ENCODE assay signal across 8 cellular contexts in the genomic region with DNA sequence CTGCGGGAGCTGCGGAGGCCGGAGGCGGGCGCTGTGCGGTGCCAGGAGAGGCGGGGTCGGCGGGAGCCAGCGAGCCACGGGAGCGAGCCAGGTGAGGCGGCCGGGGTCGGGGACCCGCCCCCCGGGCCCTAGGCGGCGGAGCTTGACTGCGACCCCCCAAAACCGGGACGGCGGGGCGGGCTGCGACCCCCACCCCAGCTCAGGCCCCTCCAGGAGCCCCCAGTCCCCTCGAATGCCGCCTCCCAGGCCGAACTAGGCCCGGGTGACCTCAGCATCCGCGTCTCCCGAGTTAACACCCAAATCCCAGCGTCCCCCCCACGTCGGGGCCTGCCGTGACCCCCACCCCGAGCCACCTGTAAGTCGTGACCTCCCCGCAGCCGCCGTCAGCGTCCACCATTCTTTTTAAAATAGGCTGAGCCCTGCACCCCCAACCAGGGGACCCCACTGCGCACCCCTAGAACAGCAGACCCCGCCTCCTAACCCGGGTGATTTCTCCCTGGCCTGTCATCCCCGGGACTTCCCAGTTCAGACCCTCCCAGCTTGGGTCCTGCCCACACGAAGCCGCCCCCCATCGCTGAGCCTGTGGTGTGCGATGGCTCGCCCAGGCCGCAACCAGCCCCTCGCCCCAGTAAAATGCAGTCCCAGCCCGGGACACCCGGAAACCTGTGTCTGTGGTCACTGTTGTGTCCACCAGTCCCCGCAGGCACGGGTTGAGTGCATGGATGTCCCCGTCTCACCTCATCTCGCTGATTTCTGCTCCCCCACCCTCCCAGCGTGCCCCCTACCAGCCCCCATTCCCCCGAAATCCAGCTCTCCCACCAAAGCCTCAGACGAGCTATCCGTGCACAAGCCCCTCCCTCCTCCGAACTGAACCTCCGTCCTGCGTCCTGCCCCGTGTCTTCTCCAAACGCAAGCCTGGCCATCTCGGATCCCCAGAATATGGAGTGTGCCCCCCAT. TPM values are rescaled to one million over a fixed set of nuclear protein-coding genes. Genes with fewer than 3 reads are reported as not detected.
A peak's percentile ranks its signal among the peaks of the same experiment; 100 is the strongest.
DNase-seq lines count a peak whose midpoint lies in the region; ATAC-seq, FAIRE-seq and TF ChIP-seq lines count a peak whose summit lies in the region.

No MANE protein-coding gene starts in this region.

- FAIRE-seq in keratinocyte (lab: Jason Lieb, UNC) = no peak

- no peak for TF ChIP-seq CTCF in OCI-LY7 (conservative IDR thresholded peaks at IDR 0.05; ENCODE audit: low read length)
- no peak for TF ChIP-seq CTCF in body of pancreas (IDR thresholded peaks at IDR 0.05)
- TF ChIP-seq CTCF in keratinocyte (optimal IDR thresholded peaks at IDR 0.05 in 1 of 3, IDR thresholded peaks at IDR 0.05 in 1 of 3, conservative IDR thresholded peaks at IDR 0.05 in 1 of 3; ENCODE audit: extremely low read depth in 1 of 3, insufficient read depth in 2 of 3, low read length in 3 of 3) = no peak

- H4K20me1 ChIP-seq in OCI-LY7 (ENCODE audit: insufficient read depth, low read length) = 0 out of 2 replicates have a peak, but pooled peaks cover 3% of the 10 kb centered on the region
- H4K20me1 ChIP-seq in keratinocyte (ENCODE audit: control insufficient read depth, extremely low read depth, insufficient read depth, low read length) = peaks cover 11% of the 10 kb centered on the region

- BruUV-seq in OCI-LY7 (replicated peaks; lab: Mats Ljungman, UMichigan) = no TSS peak

- dilution Hi-C loops in keratinocyte (cut with MboI; ENCODE audit: extremely low pct_ligation_motif_present, low sequenced_read_pairs) = no loop called here

- H2AFZ ChIP-seq in OCI-LY7 (ENCODE audit: low read length) = peak overlapping the region; percentile 69
- peak overlapping the region; percentile 4 for H2AFZ ChIP-seq in keratinocyte (ENCODE audit: control insufficient read depth, low read length)

- intact Hi-C loops in OCI-LY7 (cut with micrococcal nuclease; ENCODE audit: unreplicated experiment) = loop anchor here (5.0 kb wide), 1 partner anchor 66 kb away; a partner anchor contains a TSS
- intact Hi-C loops in body of pancreas (cut with DNase I) = no loop called here

- DNase-seq in CD1c-positive myeloid dendritic cell (ENCODE audit: extremely low spot score) = peak; percentile 24
- DNase-seq in OCI-LY7 (ENCODE audit: low spot score) = peak; percentile 26
- peak; percentile 25 to 55 (median 38) for DNase-seq in body of pancreas
- no peak for DNase-seq in keratinocyte (ENCODE audit: low read depth, low spot score)
- DNase-seq in stimulated activated CD4-positive, alpha-beta T cell treated with anti-CD3 and anti-CD28 coated beads, Interleukin-2, amount 100 ng/mL, for 24 hours = peak; percentile 33 to 40
- no peak for DNase-seq in NCI-H128 (lab: John Stamatoyannopoulos, UW; ENCODE audit: unreplicated experiment)
- no peak for DNase-seq in H4 (ENCODE audit: low spot score)

- H3K4me1 ChIP-seq in OCI-LY7 (ENCODE audit: insufficient read depth, low read length, poor library complexity, severe bottlenecking) (peaks cover 22% of the 10 kb centered on the region), body of pancreas (peaks cover 23% of the 10 kb centered on the region), keratinocyte (ENCODE audit: control insufficient read depth, extremely low read depth, insufficient read depth, low read length) (peaks cover 25% of the 10 kb centered on the region)

- peak overlapping the region; percentile 71 for H3K27ac ChIP-seq in OCI-LY7 (ENCODE audit: low read depth, low read length, poor library complexity, severe bottlenecking)
- peak overlapping the region; percentile 48 to 91 (median 86) for H3K27ac ChIP-seq in body of pancreas
- H3K27ac ChIP-seq in keratinocyte (ENCODE audit: control insufficient read depth, insufficient read depth, low read length) = peak overlapping the region; percentile 97

- no peaks in the 10 kb centered on the region for H3K27me3 ChIP-seq in body of pancreas
- H3K27me3 ChIP-seq in keratinocyte (ENCODE audit: control insufficient read depth, extremely low read depth, insufficient read depth, low read length) = no peaks in the 10 kb centered on the region

- H3K4me2 ChIP-seq in OCI-LY7 (ENCODE audit: low read length) (peak overlapping the region; percentile 85), keratinocyte (ENCODE audit: control insufficient read depth, extremely low read depth, insufficient read depth, low read depth, low read length) (peak overlapping the region; percentile 94)

- H3K4me3 ChIP-seq in OCI-LY7 (ENCODE audit: low read depth, low read length, poor library complexity, severe bottlenecking) = peak overlapping the region; percentile 100
- peak overlapping the region; percentile 57 to 81 for H3K4me3 ChIP-seq in body of pancreas
- peak overlapping the region; percentile 80 to 87 (median 82) for H3K4me3 ChIP-seq in keratinocyte (ENCODE audit: control insufficient read depth in 2 of 3, extremely low read depth in 1 of 3, insufficient read depth in 2 of 3, low read depth in 1 of 3, low read length in 3 of 3)

- CTCF ChIA-PET in OCI-LY7 (lab: Charles Lee; ENCODE audit: unreplicated experiment) = no interaction called here

- WGBS in body of pancreas, 2 donors = 0% methylated on average over 33 to 69 of the region's 69 CpGs

- H3K36me3 ChIP-seq in OCI-LY7 (ENCODE audit: insufficient read depth, low read length) = peaks cover 30% of the 10 kb centered on the region; the same call in 1 of the 2 replicates
- H3K36me3 ChIP-seq in body of pancreas (replicated peaks in 1 of 2; ENCODE audit: insufficient read depth in 1 of 2, low read depth in 2 of 2) = no peaks in the 10 kb centered on the region
- peaks cover 10 to 14% of the 10 kb centered on the region in 2 experiments for H3K36me3 ChIP-seq in keratinocyte (ENCODE audit: control insufficient read depth in 2 of 2, extremely low read depth in 1 of 2, insufficient read depth in 2 of 2, low read length in 2 of 2)

- H3K79me2 ChIP-seq in OCI-LY7 (ENCODE audit: insufficient read depth, low read depth, low read length) (peaks cover 31% of the 10 kb centered on the region), keratinocyte (ENCODE audit: control insufficient read depth, insufficient read depth, low read length) (peaks cover 51% of the 10 kb centered on the region)

- H3K9me3 ChIP-seq in OCI-LY7 (ENCODE audit: low read length) (no peaks in the 10 kb centered on the region), body of pancreas (no peaks in the 10 kb centered on the region), keratinocyte (ENCODE audit: control insufficient read depth, low read depth, low read length) (no peaks in the 10 kb centered on the region)

- H3K9me2 ChIP-seq in OCI-LY7 (ENCODE audit: insufficient read depth, low read length) = no peaks in the 10 kb centered on the region

- no peak for TF ChIP-seq POLR2A in body of pancreas (IDR thresholded peaks at IDR 0.05)

- POLR2A ChIA-PET in OCI-LY7 (lab: Charles Lee) = interaction anchor here (0.7 kb wide), 1 partner anchor 191 kb away, joined by 3 read pairs; no protein-coding TSS in a partner anchor

- H3K9ac ChIP-seq in keratinocyte (ENCODE audit: control insufficient read depth, extremely low read depth, insufficient read depth, low read length) = peak overlapping the region; percentile 91

- peak; percentile 7 for ATAC-seq in GM21515 (IDR thresholded peaks at IDR 0.05; ENCODE audit: unreplicated experiment)
- peak; percentile 1 for ATAC-seq in body of pancreas

- peaks cover 6% of the 10 kb centered on the region for H3K9me1 ChIP-seq in keratinocyte (ENCODE audit: control insufficient read depth, extremely low read depth, insufficient read depth, low read length)

RNA-seq across cellular contexts. Expression of a gene that starts 0.6 kb away (rescaled TPM):
- 39.8 and 61.2 TPM in 2 replicates for total RNA-seq in OCI-LY7 (2014; rRNA removed; shearing (Covaris generic))
- total RNA-seq in OCI-LY7 (2022) (65.3 and 67.9 TPM in 2 replicates), body of pancreas (10 to 100 TPM; 16.6 to 20.1 TPM)
- 23.3 to 28.1 TPM (median 26.3 TPM) in 3 replicates for polyA plus RNA-seq in keratinocyte
- 24.9 TPM for polyA plus RNA-seq in keratinocyte (2011; ENCODE audit: low read depth)
- 12.2 and 22.5 TPM in 2 replicates for polyA plus RNA-seq in keratinocyte (2011; cell fraction: cytosol; rRNA removed)
- 39.2 and 53.9 TPM in 2 replicates for polyA plus RNA-seq in keratinocyte (2011; cell fraction: nucleus; rRNA removed)
- polyA plus RNA-seq in keratinocyte (2012; ENCODE audit: low replicate concordance) = 30.7 and 36.9 TPM in 2 replicates
- polyA minus RNA-seq in keratinocyte = 21.9 to 83.9 TPM (median 27.4 TPM) in 3 replicates
- polyA minus RNA-seq in keratinocyte (2011; cell fraction: cytosol; rRNA and poly(A)+ RNA removed) = 39.9 TPM
- 32.5 and 42.2 TPM in 2 replicates for polyA minus RNA-seq in keratinocyte (2011; cell fraction: nucleus; rRNA and poly(A)+ RNA removed)
- total RNA-seq in H4 (2014; rRNA removed; shearing (Covaris generic)) = 20.0 and 24.3 TPM in 2 replicates

RNA-seq across cellular contexts. Expression of a gene that starts 6.2 kb away (rescaled TPM):
- 12.3 and 13.1 TPM in 2 replicates for total RNA-seq in OCI-LY7 (2014; rRNA removed; shearing (Covaris generic))
- total RNA-seq in OCI-LY7 (2022) (9.8 and 11.3 TPM in 2 replicates), body of pancreas (10 to 100 TPM in 1 of 2 donors, 1 to 10 TPM in 1; 9.3 to 17.5 TPM)
- 4.2 to 7.4 TPM (median 6.2 TPM) in 3 replicates for polyA plus RNA-seq in keratinocyte
- 1.4 TPM for polyA plus RNA-seq in keratinocyte (2011; ENCODE audit: low read depth)
- 1.7 and 8.2 TPM in 2 replicates for polyA plus RNA-seq in keratinocyte (2011; cell fraction: cytosol; rRNA removed)
- polyA plus RNA-seq in keratinocyte (2011; cell fraction: nucleus; rRNA removed) = 4.3 and 6.4 TPM in 2 replicates
- 4.5 and 16.2 TPM in 2 replicates for polyA plus RNA-seq in keratinocyte (2012; ENCODE audit: low replicate concordance)
- 1.5 to 2.6 TPM (median 1.6 TPM) in 3 replicates for polyA minus RNA-seq in keratinocyte
- 17.6 TPM for polyA minus RNA-seq in keratinocyte (2011; cell fraction: cytosol; rRNA and poly(A)+ RNA removed)
- 4.6 and 6.3 TPM in 2 replicates for polyA minus RNA-seq in keratinocyte (2011; cell fraction: nucleus; rRNA and poly(A)+ RNA removed)
- total RNA-seq in H4 (2014; rRNA removed; shearing (Covaris generic)) = 6.9 and 11.0 TPM in 2 replicates

RNA-seq across cellular contexts. Expression of a gene that starts 23.4 kb away (rescaled TPM):
- not detected in 2 replicates for total RNA-seq in OCI-LY7 (2014; rRNA removed; shearing (Covaris generic))
- total RNA-seq in OCI-LY7 (2022) = not detected in 2 replicates
- not detected for total RNA-seq in body of pancreas
- not detected in 3 replicates for polyA plus RNA-seq in keratinocyte
- not detected for polyA plus RNA-seq in keratinocyte (2011; ENCODE audit: low read depth)
- polyA plus RNA-seq in keratinocyte (2011; cell fraction: cytosol; rRNA removed) = not detected in 2 replicates
- polyA plus RNA-seq in keratinocyte (2011; cell fraction: nucleus; rRNA removed) = not detected in 2 replicates
- polyA plus RNA-seq in keratinocyte (2012; ENCODE audit: low replicate concordance) = not detected in 2 replicates
- polyA minus RNA-seq in keratinocyte = not detected in 3 replicates
- not detected for polyA minus RNA-seq in keratinocyte (2011; cell fraction: cytosol; rRNA and poly(A)+ RNA removed)
- not detected in 2 replicates for polyA minus RNA-seq in keratinocyte (2011; cell fraction: nucleus; rRNA and poly(A)+ RNA removed)
- not detected in 2 replicates for total RNA-seq in H4 (2014; rRNA removed; shearing (Covaris generic))

RNA-seq across cellular contexts. Expression of a gene that starts 26.3 kb away (rescaled TPM):
- 9.9 and 14.4 TPM in 2 replicates for total RNA-seq in OCI-LY7 (2014; rRNA removed; shearing (Covaris generic))
- total RNA-seq in OCI-LY7 (2022) (6.8 and 11.3 TPM in 2 replicates), body of pancreas (10 to 100 TPM in 1 of 2 donors, 1 to 10 TPM in 1; 7.6 to 11.4 TPM)
- polyA plus RNA-seq in keratinocyte = not detected in 3 replicates
- not detected for polyA plus RNA-seq in keratinocyte (2011; ENCODE audit: low read depth)
- polyA plus RNA-seq in keratinocyte (2011; cell fraction: cytosol; rRNA removed) = not detected in 2 replicates
- polyA plus RNA-seq in keratinocyte (2011; cell fraction: nucleus; rRNA removed) = not detected in 2 replicates
- polyA plus RNA-seq in keratinocyte (2012; ENCODE audit: low replicate concordance) = 0.23 TPM in 1 of 2 replicates, not detected in the other
- polyA minus RNA-seq in keratinocyte = not detected in 3 replicates
- polyA minus RNA-seq in keratinocyte (2011; cell fraction: cytosol; rRNA and poly(A)+ RNA removed) = not detected
- polyA minus RNA-seq in keratinocyte (2011; cell fraction: nucleus; rRNA and poly(A)+ RNA removed) = not detected in 2 replicates
- not detected in 2 replicates for total RNA-seq in H4 (2014; rRNA removed; shearing (Covaris generic))

RNA-seq across cellular contexts. Expression of a gene that starts 32.3 kb away (rescaled TPM):
- 0.44 and 1.1 TPM in 2 replicates for total RNA-seq in OCI-LY7 (2014; rRNA removed; shearing (Covaris generic))
- total RNA-seq in OCI-LY7 (2022) (7.0 and 9.7 TPM in 2 replicates), body of pancreas (1 to 10 TPM in 1 of 2 donors, not detected in 1; 1.3 TPM)
- polyA plus RNA-seq in keratinocyte = not detected in 3 replicates
- polyA plus RNA-seq in keratinocyte (2011; ENCODE audit: low read depth) = not detected
- polyA plus RNA-seq in keratinocyte (2011; cell fraction: cytosol; rRNA removed) = not detected in 2 replicates
- not detected in 2 replicates for polyA plus RNA-seq in keratinocyte (2011; cell fraction: nucleus; rRNA removed)
- polyA plus RNA-seq in keratinocyte (2012; ENCODE audit: low replicate concordance) = 0.50 TPM in 1 of 2 replicates, not detected in the other
- polyA minus RNA-seq in keratinocyte = not detected in 3 replicates
- polyA minus RNA-seq in keratinocyte (2011; cell fraction: cytosol; rRNA and poly(A)+ RNA removed) = not detected
- polyA minus RNA-seq in keratinocyte (2011; cell fraction: nucleus; rRNA and poly(A)+ RNA removed) = not detected in 2 replicates
- total RNA-seq in H4 (2014; rRNA removed; shearing (Covaris generic)) = not detected in 2 replicates

Comparison
In these comparisons a context has a peak if more than half of its experiments do, and no peak if none do; other contexts are left out.
1. DNase-seq: peak in CD1c-positive myeloid dendritic cell (single experiment), OCI-LY7 (single experiment), body of pancreas (4 of 4) and stimulated activated CD4-positive, alpha-beta T cell treated with anti-CD3 and anti-CD28 coated beads, Interleukin-2, amount 100 ng/mL, for 24 hours (2 of 2); none in keratinocyte (single experiment), NCI-H128 (single experiment) and H4 (single experiment).
2. Peak in every context shown above with its lines, with median percentiles within 50 percentile points of each other: H3K27ac ChIP-seq and H3K4me3 ChIP-seq.